8 cellular contexts compared by ENCODE assay signal in genomic region chr9:114271556-114272510, GRCh38. TPM values are rescaled to one million over a fixed set of nuclear protein-coding genes. Genes with fewer than 3 reads are reported as not detected.
DNase-seq lines count a peak whose midpoint lies in the region; ATAC-seq and TF ChIP-seq lines count a peak whose summit lies in the region.

No MANE protein-coding gene starts in this region.

- ATAC-seq in SK-N-SH treated with all-trans-retinoic acid at 6 μM for 48 hours, result peak; percentile 76

- H3K27ac ChIP-seq in left ventricle myocardium inferior (replicated peaks), result no peak overlapping the region
- no peak overlapping the region for H3K27ac ChIP-seq in suprapubic skin

- H3K4me1 Mint-ChIP-seq in mesothelial cell of epicardium, result no peaks in the 10 kb centered on the region

- TF ChIP-seq POLR2A in suprapubic skin (IDR thresholded peaks at IDR 0.05), result no peak

- H3K4me1 ChIP-seq in left ventricle myocardium inferior (no peaks in the 10 kb centered on the region), suprapubic skin (peaks cover 21% of the 10 kb centered on the region)

- no peak for TF ChIP-seq EP300 in suprapubic skin (IDR thresholded peaks at IDR 0.05)

- no peak overlapping the region for H3K4me3 Mint-ChIP-seq in mesothelial cell of epicardium

- H3K27me3 ChIP-seq in left ventricle myocardium inferior (ENCODE audit: low read depth) (no peaks in the 10 kb centered on the region), suprapubic skin (no peaks in the 10 kb centered on the region)

- WGBS in suprapubic skin, result 73% methylated on average over 17 of the region's 18 CpGs

- H3K27me3 Mint-ChIP-seq in mesothelial cell of epicardium (ENCODE audit: low read depth), result no peaks in the 10 kb centered on the region

- intact Hi-C loops in left ventricle myocardium inferior (cut with micrococcal nuclease), result loop anchor here (10.0 kb wide), 1 partner anchor 117 kb away; the partner anchor contains the start of gene COL27A1

- DNase-seq in NCI-H524 (lab: John Stamatoyannopoulos, UW) (peak; percentile 56 to 70), NCI-H524 treated with DMSO at 0.1 percent for 48 hours (lab: John Stamatoyannopoulos, UW) (no peak), left ventricle myocardium inferior (peak; percentile 48), suprapubic skin (ENCODE audit: low spot score in 2 of 2) (peak; percentile 45 to 62), NCI-H1436 (lab: John Stamatoyannopoulos, UW) (no peak), SHP77 (lab: John Stamatoyannopoulos, UW) (no peak), mesothelial cell of epicardium (ENCODE audit: low spot score in 2 of 2, unreplicated experiment in 2 of 2) (no peak)

- no peaks in the 10 kb centered on the region for H3K36me3 ChIP-seq in left ventricle myocardium inferior
- H3K36me3 ChIP-seq in suprapubic skin, result no peaks in the 10 kb centered on the region

- H3K4me3 ChIP-seq in left ventricle myocardium inferior (no peak overlapping the region), suprapubic skin (no peak overlapping the region)

- H3K36me3 Mint-ChIP-seq in mesothelial cell of epicardium, result peaks cover 23% of the 10 kb centered on the region

- H3K27ac Mint-ChIP-seq in mesothelial cell of epicardium, result no peak overlapping the region

- TF ChIP-seq CTCF in left ventricle myocardium inferior (IDR thresholded peaks at IDR 0.05; ENCODE audit: borderline replicate concordance), result peak; percentile 67
- TF ChIP-seq CTCF in suprapubic skin (IDR thresholded peaks at IDR 0.05), result peak in 1 of 2 donors; percentile 34
- no peak for TF ChIP-seq CTCF in mesothelial cell of epicardium (IDR thresholded peaks at IDR 0.05; ENCODE audit: unreplicated experiment)

- H3K9me3 ChIP-seq in left ventricle myocardium inferior (replicated peaks) (no peaks in the 10 kb centered on the region), suprapubic skin (no peaks in the 10 kb centered on the region)

- H3K9me3 Mint-ChIP-seq in mesothelial cell of epicardium, result no peaks in the 10 kb centered on the region

TF ChIP-seq in SK-N-SH treated with all-trans-retinoic acid at 6 μM for 48 hours, 23 proteins besides CTCF, POLR2A, EP300 and RAD21:
- TF ChIP-seq ISL1 (CRISPR knock-in tag; IDR thresholded peaks at IDR 0.05) (no peak), SNAI2 (CRISPR knock-in tag; IDR thresholded peaks at IDR 0.05) (no peak), ZC3H10 (CRISPR knock-in tag; IDR thresholded peaks at IDR 0.05) (no peak), TSHZ2 (CRISPR knock-in tag; IDR thresholded peaks at IDR 0.05) (no peak), ZNF70 (CRISPR knock-in tag; IDR thresholded peaks at IDR 0.05) (no peak), PATZ1 (CRISPR knock-in tag; IDR thresholded peaks at IDR 0.05; ENCODE audit: borderline replicate concordance) (no peak), CSDC2 (CRISPR knock-in tag; IDR thresholded peaks at IDR 0.05) (no peak), CSRNP3 (CRISPR knock-in tag; IDR thresholded peaks at IDR 0.05) (no peak), ZFP30 (CRISPR knock-in tag; IDR thresholded peaks at IDR 0.05) (no peak), GLIS3 (CRISPR knock-in tag; IDR thresholded peaks at IDR 0.05) (no peak), CREB5 (CRISPR knock-in tag; IDR thresholded peaks at IDR 0.05; ENCODE audit: low read depth) (no peak), TOX (CRISPR knock-in tag; IDR thresholded peaks at IDR 0.05; ENCODE audit: borderline replicate concordance) (no peak)

RNA-seq across cellular contexts. Expression of gene ORM1, which starts 51.1 kb away (rescaled TPM):
- total RNA-seq in left ventricle myocardium inferior (not detected), suprapubic skin (10 to 100 TPM in 1 of 4 donors, not detected in 3; 59.2 TPM), mesothelial cell of epicardium (not detected in 3 replicates)

RNA-seq across cellular contexts. Expression of gene ORM2, which starts 57.8 kb away (rescaled TPM):
- total RNA-seq in left ventricle myocardium inferior (not detected), suprapubic skin (1 to 10 TPM in 1 of 4 donors, not detected in 3; 9.5 TPM), mesothelial cell of epicardium (not detected in 3 replicates)

Comparison
In these comparisons a context has a peak if more than half of its experiments do, and no peak if none do; other contexts are left out.
1. DNase-seq: peak in NCI-H524 (2 of 2), left ventricle myocardium inferior (single experiment) and suprapubic skin (2 of 2); none in NCI-H524 treated with DMSO at 0.1 percent for 48 hours (single experiment), NCI-H1436 (single experiment), SHP77 (0 of 2) and mesothelial cell of epicardium (0 of 2).